In genomic region chr13:26024558-26024957, GRCh38 we compare ENCODE assay signal across 19 cellular contexts. TPM values are rescaled to one million over a fixed set of nuclear protein-coding genes. Genes with fewer than 3 reads are reported as not detected.
DNase-seq lines count a peak whose midpoint lies in the region; ATAC-seq and TF ChIP-seq lines count a peak whose summit lies in the region.
"Had no signal": no experiment of that assay in that cellular context is flagged by ENCODE, and none has a peak within 500 bp of the region (broad histone marks: within the 10 kb centered on the region; RNA-seq: fewer than 3 reads in every experiment).

No MANE protein-coding gene starts in this region.

- in situ Hi-C loops in astrocyte of the spinal cord (cut with HindIII; ENCODE audit: low sequenced_read_pairs), result no loop called here

- H3K4me1 ChIP-seq in heart left ventricle, result peaks cover 0 to 26% (median 9%) of the 10 kb centered on the region in 12 donors
- H3K4me1 ChIP-seq in upper lobe of right lung, result peaks cover 21% of the 10 kb centered on the region
- H3K4me1 ChIP-seq: colonic mucosa had no signal

- H3K4me3 Mint-ChIP-seq in mesothelial cell of epicardium, result no peak overlapping the region
- no peak overlapping the region for H3K4me3 Mint-ChIP-seq in activated T-helper 1 cell treated with anti-CD3 and anti-CD28 coated beads, Interleukin-12 subunit alpha, Interleukin-12 subunit beta, Interleukin-2, Interleukin-4 antibody, amounts not matched to agents 30 ng/mL and 10 ng/mL and 1 ng/mL, durations not matched to agents 14 hours and 24 hours and 36 hours
- H3K4me3 Mint-ChIP-seq: CD14-positive monocyte; endodermal cell; HFFc6; naive thymus-derived CD4-positive, alpha-beta T cell; stimulated activated naive CD8-positive, alpha-beta T cell treated with anti-CD3 and anti-CD28 coated beads, Interleukin-15, Interleukin-2, amounts not matched to agents 100 ng/mL and 50 ng/mL, for 24 hours; T-helper 1 cell treated with Interleukin-12 subunit alpha and Interleukin-12 subunit beta and Interleukin-4 antibody, amounts not matched to agents 30 μg/mL and 1 μg/mL, for 36 hours had no signal

- H3K36me3 ChIP-seq in heart left ventricle (no peaks in the 10 kb centered on the region), upper lobe of right lung (no peaks in the 10 kb centered on the region)
- H3K36me3 ChIP-seq: colonic mucosa had no signal

- H3K4me1 Mint-ChIP-seq in mesothelial cell of epicardium, result peaks cover 57% of the 10 kb centered on the region
- peaks cover 7% of the 10 kb centered on the region for H3K4me1 Mint-ChIP-seq in activated T-helper 1 cell treated with anti-CD3 and anti-CD28 coated beads, Interleukin-12 subunit alpha, Interleukin-12 subunit beta, Interleukin-2, Interleukin-4 antibody, amounts not matched to agents 30 ng/mL and 10 ng/mL and 1 ng/mL, durations not matched to agents 14 hours and 24 hours and 36 hours (ENCODE audit: low read depth)
- H3K4me1 Mint-ChIP-seq: CD14-positive monocyte had no signal

- no peak overlapping the region for H3K4me3 ChIP-seq in heart left ventricle
- H3K4me3 ChIP-seq in astrocyte of the spinal cord (ENCODE audit: low read depth, low read length), result no peak overlapping the region
- H3K4me3 ChIP-seq in upper lobe of right lung, result no peak overlapping the region
- H3K4me3 ChIP-seq: colonic mucosa, K562 had no signal

- H3K9me3 ChIP-seq in heart left ventricle, result no peaks in the 10 kb centered on the region
- no peaks in the 10 kb centered on the region for H3K9me3 ChIP-seq in upper lobe of right lung
- H3K9me3 ChIP-seq: colonic mucosa had no signal

- H3K27me3 ChIP-seq in heart left ventricle (peaks cover 0 to 11% (median 0%) of the 10 kb centered on the region in 9 donors), upper lobe of right lung (no peaks in the 10 kb centered on the region)
- H3K27me3 ChIP-seq: colonic mucosa had no signal

- TF ChIP-seq CTCF in heart left ventricle (IDR thresholded peaks at IDR 0.05), result no peak
- TF ChIP-seq CTCF in astrocyte of the spinal cord (IDR thresholded peaks at IDR 0.05; ENCODE audit: low read depth, low read length), result no peak
- no peak for TF ChIP-seq CTCF in mesothelial cell of epicardium (IDR thresholded peaks at IDR 0.05; ENCODE audit: unreplicated experiment)
- TF ChIP-seq CTCF in upper lobe of right lung (IDR thresholded peaks at IDR 0.05), result no peak

- no peak overlapping the region for H3K27ac ChIP-seq in heart left ventricle
- H3K27ac ChIP-seq in upper lobe of right lung, result peak overlapping the region; percentile 9
- H3K27ac ChIP-seq: colonic mucosa, parathyroid adenoma had no signal

- DNase-seq in Right ventricle myocardium inferior (ENCODE audit: missing footprints), result no peak
- no peak for DNase-seq in heart left ventricle
- peak; percentile 41 for DNase-seq in astrocyte of the spinal cord (ENCODE audit: low read depth, low spot score)
- DNase-seq in mesothelial cell of epicardium (ENCODE audit: low spot score in 2 of 2, unreplicated experiment in 2 of 2), result no peak
- DNase-seq in upper lobe of right lung, result no peak
- no peak for DNase-seq in NCI-H1417 (lab: John Stamatoyannopoulos, UW)
- DNase-seq in activated T-helper 1 cell treated with anti-CD3 and anti-CD28 coated beads, Interleukin-12 subunit alpha, Interleukin-12 subunit beta, Interleukin-2, Interleukin-4 antibody, amounts not matched to agents 30 ng/mL and 10 ng/mL and 1 ng/mL, durations not matched to agents 14 hours and 24 hours and 36 hours (ENCODE audit: low spot score), result no peak
- DNase-seq in DMS153 (lab: John Stamatoyannopoulos, UW), result no peak
- DNase-seq: activated CD4-positive, alpha-beta T cell treated with anti-CD3 and anti-CD28 coated beads, Interleukin-2, amount 50 U/mL, for 4 hours; colonic mucosa; HFFc6; naive thymus-derived CD4-positive, alpha-beta T cell; NCI-H1930 had no signal

- 49 to 58% (median 55%) methylated on average over 9 of the region's 9 CpGs for WGBS in heart left ventricle, 4 donors

- peak overlapping the region; percentile 41 for H3K27ac Mint-ChIP-seq in mesothelial cell of epicardium
- no peak overlapping the region for H3K27ac Mint-ChIP-seq in activated T-helper 1 cell treated with anti-CD3 and anti-CD28 coated beads, Interleukin-12 subunit alpha, Interleukin-12 subunit beta, Interleukin-2, Interleukin-4 antibody, amounts not matched to agents 30 ng/mL and 10 ng/mL and 1 ng/mL, durations not matched to agents 14 hours and 24 hours and 36 hours
- H3K27ac Mint-ChIP-seq: CD14-positive monocyte; endodermal cell; HFFc6; naive thymus-derived CD4-positive, alpha-beta T cell; stimulated activated naive CD8-positive, alpha-beta T cell treated with anti-CD3 and anti-CD28 coated beads, Interleukin-15, Interleukin-2, amounts not matched to agents 100 ng/mL and 50 ng/mL, for 24 hours; T-helper 1 cell treated with Interleukin-12 subunit alpha and Interleukin-12 subunit beta and Interleukin-4 antibody, amounts not matched to agents 30 μg/mL and 1 μg/mL, for 36 hours had no signal

- H3K36me3 Mint-ChIP-seq in mesothelial cell of epicardium, result peaks cover 8% of the 10 kb centered on the region
- H3K36me3 Mint-ChIP-seq in activated T-helper 1 cell treated with anti-CD3 and anti-CD28 coated beads, Interleukin-12 subunit alpha, Interleukin-12 subunit beta, Interleukin-2, Interleukin-4 antibody, amounts not matched to agents 30 ng/mL and 10 ng/mL and 1 ng/mL, durations not matched to agents 14 hours and 24 hours and 36 hours (ENCODE audit: low read depth), result no peaks in the 10 kb centered on the region
- H3K36me3 Mint-ChIP-seq: CD14-positive monocyte had no signal

- ATAC-seq in Right ventricle myocardium inferior (peak; percentile 23), heart left ventricle (no peak), upper lobe of right lung (peak; percentile 21)
- ATAC-seq: K562; naive thymus-derived CD4-positive, alpha-beta T cell had no signal

- no peak for TF ChIP-seq POLR2A in heart left ventricle (IDR thresholded peaks at IDR 0.05)

- H3K27me3 Mint-ChIP-seq in mesothelial cell of epicardium (ENCODE audit: low read depth), result no peaks in the 10 kb centered on the region
- peaks cover 8% of the 10 kb centered on the region for H3K27me3 Mint-ChIP-seq in activated T-helper 1 cell treated with anti-CD3 and anti-CD28 coated beads, Interleukin-12 subunit alpha, Interleukin-12 subunit beta, Interleukin-2, Interleukin-4 antibody, amounts not matched to agents 30 ng/mL and 10 ng/mL and 1 ng/mL, durations not matched to agents 14 hours and 24 hours and 36 hours (ENCODE audit: insufficient read depth)

- no peaks in the 10 kb centered on the region for H3K9me3 Mint-ChIP-seq in mesothelial cell of epicardium
- H3K9me3 Mint-ChIP-seq in activated T-helper 1 cell treated with anti-CD3 and anti-CD28 coated beads, Interleukin-12 subunit alpha, Interleukin-12 subunit beta, Interleukin-2, Interleukin-4 antibody, amounts not matched to agents 30 ng/mL and 10 ng/mL and 1 ng/mL, durations not matched to agents 14 hours and 24 hours and 36 hours, result no peaks in the 10 kb centered on the region
- H3K9me3 Mint-ChIP-seq: endodermal cell; T-helper 1 cell treated with Interleukin-12 subunit alpha and Interleukin-12 subunit beta and Interleukin-4 antibody, amounts not matched to agents 30 μg/mL and 1 μg/mL, for 36 hours had no signal

- intact Hi-C loops in Right ventricle myocardium inferior (cut with DNase I), result no loop called here
- intact Hi-C loops in heart left ventricle (cut with DNase I), result no loop called here
- intact Hi-C loops in upper lobe of right lung (cut with DNase I), result no loop called here
- intact Hi-C loops in activated T-helper 1 cell treated with anti-CD3 and anti-CD28 coated beads, Interleukin-12 subunit alpha, Interleukin-12 subunit beta, Interleukin-2, Interleukin-4 antibody, amounts not matched to agents 30 ng/mL and 10 ng/mL and 1 ng/mL, durations not matched to agents 14 hours and 24 hours and 36 hours (cut with micrococcal nuclease), result no loop called here

RNA-seq across cellular contexts. Expression of gene SHISA2, which starts 27.3 kb away (rescaled TPM):
- 0.22 TPM for total RNA-seq in Right ventricle myocardium inferior
- under 1 TPM in 8 of 9 donors, not detected in 1; 0.09 to 0.72 (median 0.12) TPM for total RNA-seq in heart left ventricle
- polyA plus RNA-seq in heart left ventricle, result under 1 TPM; 0.08 to 0.11 TPM
- 4.5 to 4.9 TPM (median 4.7 TPM) in 3 replicates for total RNA-seq in mesothelial cell of epicardium
- total RNA-seq in upper lobe of right lung, result 26.3 TPM
- total RNA-seq in activated T-helper 1 cell treated with anti-CD3 and anti-CD28 coated beads, Interleukin-12 subunit alpha, Interleukin-12 subunit beta, Interleukin-2, Interleukin-4 antibody, amounts not matched to agents 30 ng/mL and 10 ng/mL and 1 ng/mL, durations not matched to agents 14 hours and 24 hours and 36 hours, result 9.4 and 9.5 TPM in 2 replicates
- total RNA-seq: HFFc6, K562 had no signal
- polyA plus RNA-seq: CD14-positive monocyte, K562 had no signal

Comparison
In these comparisons a context has a peak if more than half of its experiments do, and no peak if none do; other contexts are left out.
1. ATAC-seq: peak in Right ventricle myocardium inferior (single experiment) and upper lobe of right lung (single experiment); none in heart left ventricle (0 of 4).